Comparison of ENCODE assay signal across 1 cellular context in the genomic region with DNA sequence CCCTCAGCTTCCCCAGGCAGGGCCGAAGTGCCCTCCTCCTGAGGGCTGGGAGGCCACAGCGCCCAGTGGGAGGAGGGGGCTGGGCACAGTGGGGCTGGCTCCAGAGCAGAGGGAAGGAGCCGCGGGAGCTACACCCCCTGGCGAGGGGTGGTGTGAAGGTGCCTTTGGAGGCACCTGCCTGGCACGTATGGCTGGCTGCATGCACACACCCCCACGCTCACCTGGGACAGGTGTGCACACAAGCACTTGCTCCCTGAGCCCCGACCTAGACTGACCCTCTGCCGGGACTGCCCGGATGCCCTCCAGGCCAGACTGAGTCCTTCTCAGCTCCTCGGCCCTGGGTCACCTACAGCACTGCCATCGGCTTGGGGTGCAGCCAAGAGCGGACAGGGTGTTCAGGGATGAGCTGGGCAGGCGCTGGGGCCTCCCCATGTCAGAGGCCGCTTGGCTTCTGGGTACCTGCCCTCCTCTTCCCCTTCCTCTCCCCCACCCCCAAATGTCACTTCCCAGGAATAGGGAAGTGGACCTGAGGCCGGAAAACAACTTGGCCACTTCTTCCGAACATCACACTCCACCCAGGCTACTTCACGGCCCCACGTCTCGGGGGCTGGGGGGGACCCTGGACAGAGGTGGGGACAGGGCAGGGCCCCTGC.
TF ChIP-seq lines count a peak whose summit lies in the region.

No MANE protein-coding gene starts in this region.

TF ChIP-seq in liver, 16 proteins besides CTCF, POLR2A, EP300 and RAD21 (continued from another document):
- TF ChIP-seq RXRA (IDR thresholded peaks at IDR 0.05) (no peak), FOXA2 (IDR thresholded peaks at IDR 0.05) (no peak), HNF4A (conservative IDR thresholded peaks at IDR 0.05) (no peak), SP1 (IDR thresholded peaks at IDR 0.05) (no peak)
- TF ChIP-seq, protein P1, sequence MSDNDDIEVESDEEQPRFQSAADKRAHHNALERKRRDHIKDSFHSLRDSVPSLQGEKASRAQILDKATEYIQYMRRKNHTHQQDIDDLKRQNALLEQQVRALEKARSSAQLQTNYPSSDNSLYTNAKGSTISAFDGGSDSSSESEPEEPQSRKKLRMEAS (IDR thresholded peaks at IDR 0.05): no peak
- TF ChIP-seq, protein P2, sequence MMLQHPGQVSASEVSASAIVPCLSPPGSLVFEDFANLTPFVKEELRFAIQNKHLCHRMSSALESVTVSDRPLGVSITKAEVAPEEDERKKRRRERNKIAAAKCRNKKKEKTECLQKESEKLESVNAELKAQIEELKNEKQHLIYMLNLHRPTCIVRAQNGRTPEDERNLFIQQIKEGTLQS (IDR thresholded peaks at IDR 0.05): no peak
